In genomic region chr14:105019861-105020814, GRCh38 we compare ENCODE assay signal across 2 cellular contexts.
TF ChIP-seq lines count a peak whose summit lies in the region.

No MANE protein-coding gene starts in this region.

TF ChIP-seq in K562, 482 proteins besides CTCF, POLR2A, EP300 and RAD21 (continued from another document and continues in another):
- TF ChIP-seq, protein P1, sequence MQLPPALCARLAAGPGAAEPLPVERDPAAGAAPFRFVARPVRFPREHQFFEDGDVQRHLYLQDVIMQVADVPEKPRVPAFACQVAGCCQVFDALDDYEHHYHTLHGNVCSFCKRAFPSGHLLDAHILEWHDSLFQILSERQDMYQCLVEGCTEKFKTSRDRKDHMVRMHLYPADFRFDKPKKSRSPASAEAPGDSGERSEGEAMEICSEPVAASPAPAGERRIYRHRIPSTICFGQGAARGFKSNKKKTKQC (CRISPR knock-in tag; IDR thresholded peaks at IDR 0.05): no peak
- TF ChIP-seq MLLT1 (IDR thresholded peaks at IDR 0.05) (no peak), ETV5 (CRISPR knock-in tag; IDR thresholded peaks at IDR 0.05; ENCODE audit: low read depth) (no peak), SPI1 (IDR thresholded peaks at IDR 0.05; ENCODE audit: borderline replicate concordance, low read depth, low read length) (no peak), NELFE (IDR thresholded peaks at IDR 0.05; ENCODE audit: insufficient read depth, insufficient read length) (no peak), KAT7 (CRISPR knock-in tag; IDR thresholded peaks at IDR 0.05; ENCODE audit: borderline replicate concordance) (peak; percentile 67; the same call in 1 of the 2 replicates), NCOR1 (IDR thresholded peaks at IDR 0.05) (no peak), HNRNPLL (IDR thresholded peaks at IDR 0.05; ENCODE audit: low read depth, low read length, poor library complexity, severe bottlenecking) (peak; percentile 76), ZNF217 (CRISPR knock-in tag; IDR thresholded peaks at IDR 0.05) (no peak), SREBF2 (CRISPR knock-in tag; IDR thresholded peaks at IDR 0.05) (no peak), SAFB (IDR thresholded peaks at IDR 0.05; ENCODE audit: borderline replicate concordance, low read depth, low read length) (peak; percentile 78), NR2C2 (CRISPR knock-in tag; IDR thresholded peaks at IDR 0.05) (no peak), NR2C2 (tag; IDR thresholded peaks at IDR 0.05) (peak; percentile 12), SAP30 (IDR thresholded peaks at IDR 0.05; ENCODE audit: borderline replicate concordance, insufficient read depth, low read depth, low read length, poor library complexity, severe bottlenecking) (peak; percentile 24), CAMTA2 (CRISPR knock-in tag; conservative IDR thresholded peaks at IDR 0.05) (no peak), ZZZ3 (IDR thresholded peaks at IDR 0.05) (no peak), NUFIP1 (IDR thresholded peaks at IDR 0.05; ENCODE audit: partially characterized antibody) (no peak), XRCC4 (IDR thresholded peaks at IDR 0.05; ENCODE audit: extremely low read depth, insufficient read depth, insufficient read length) (no peak), HDAC1 (IDR thresholded peaks at IDR 0.05) (peak in 1 of 2 experiments; percentile 24; a peak in 1 of 4 replicates), TBL1XR1 (IDR thresholded peaks at IDR 0.05; ENCODE audit: low read length in 2 of 2) (no peak), L3MBTL2 (IDR thresholded peaks at IDR 0.05) (peak; percentile 42; the same call in 1 of the 2 replicates), ZFP30 (CRISPR knock-in tag; IDR thresholded peaks at IDR 0.05; ENCODE audit: borderline replicate concordance) (no peak), ZNF282 (CRISPR knock-in tag; IDR thresholded peaks at IDR 0.05) (no peak), CREB1 (IDR thresholded peaks at IDR 0.05) (no peak), CREB1 (CRISPR knock-in tag; IDR thresholded peaks at IDR 0.05) (no peak), TEAD2 (tag; IDR thresholded peaks at IDR 0.05) (no peak), NFIC (IDR thresholded peaks at IDR 0.05) (no peak), ATF4 (CRISPR knock-in tag; IDR thresholded peaks at IDR 0.05) (no peak), KLF10 (CRISPR knock-in tag; IDR thresholded peaks at IDR 0.05) (no peak), ZNF79 (CRISPR knock-in tag; IDR thresholded peaks at IDR 0.05; ENCODE audit: low read depth) (no peak), IRF2 (CRISPR knock-in tag; IDR thresholded peaks at IDR 0.05) (no peak), SUPT5H (IDR thresholded peaks at IDR 0.05) (no peak), ZFX (CRISPR knock-in tag; IDR thresholded peaks at IDR 0.05) (peak; percentile 65), ZNF212 (CRISPR knock-in tag; IDR thresholded peaks at IDR 0.05) (no peak), PHB (CRISPR knock-in tag; IDR thresholded peaks at IDR 0.05) (no peak), SIX5 (IDR thresholded peaks at IDR 0.05; ENCODE audit: borderline replicate concordance in 1 of 2, insufficient read depth in 1 of 2, low read depth in 1 of 2, low read length in 2 of 2) (no peak)

TF ChIP-seq in HepG2, 621 proteins besides CTCF, POLR2A, EP300 and RAD21 (continued from another document and continues in another):
- TF ChIP-seq ZHX2 (IDR thresholded peaks at IDR 0.05; ENCODE audit: low read depth): no peak
- TF ChIP-seq ZHX2 (CRISPR knock-in tag; IDR thresholded peaks at IDR 0.05; ENCODE audit: borderline replicate concordance): no peak
- TF ChIP-seq, protein P2, sequence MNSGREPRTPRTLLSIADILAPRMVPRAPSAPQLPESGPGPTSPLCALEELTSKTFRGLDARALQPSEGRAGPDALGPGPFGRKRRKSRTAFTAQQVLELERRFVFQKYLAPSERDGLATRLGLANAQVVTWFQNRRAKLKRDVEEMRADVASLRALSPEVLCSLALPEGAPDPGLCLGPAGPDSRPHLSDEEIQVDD (CRISPR knock-in tag; IDR thresholded peaks at IDR 0.05; ENCODE audit: borderline replicate concordance): 0 out of 2 replicates have a peak, but pooled peaks have one; percentile 18
- peak; percentile 80 for TF ChIP-seq HNRNPLL (IDR thresholded peaks at IDR 0.05; ENCODE audit: low read depth, low read length, poor library complexity, severe bottlenecking)
- TF ChIP-seq CCDC6 (CRISPR knock-in tag; IDR thresholded peaks at IDR 0.05): no peak
- peak; percentile 56 for TF ChIP-seq ZFX (CRISPR knock-in tag; IDR thresholded peaks at IDR 0.05; ENCODE audit: low read depth)
- no peak; the same call in 1 of the 2 replicates for TF ChIP-seq CBFB (CRISPR knock-in tag; IDR thresholded peaks at IDR 0.05)
- TF ChIP-seq ZNF235 (CRISPR knock-in tag; IDR thresholded peaks at IDR 0.05; ENCODE audit: borderline replicate concordance): no peak; the same call in 1 of the 2 replicates
- 0 out of 2 replicates have a peak, but pooled peaks have one; percentile 22 for TF ChIP-seq KDM5B (CRISPR knock-in tag; IDR thresholded peaks at IDR 0.05; ENCODE audit: borderline replicate concordance)
- no peak for TF ChIP-seq EHMT2 (IDR thresholded peaks at IDR 0.05; ENCODE audit: borderline replicate concordance, low read depth, low read length)
- peak; percentile 47; the same call in 1 of the 2 replicates for TF ChIP-seq KLF12 (CRISPR knock-in tag; IDR thresholded peaks at IDR 0.05; ENCODE audit: borderline replicate concordance)
- TF ChIP-seq TARDBP (CRISPR knock-in tag; IDR thresholded peaks at IDR 0.05): no peak
- no peak for TF ChIP-seq ZNF230 (CRISPR knock-in tag; IDR thresholded peaks at IDR 0.05)
- no peak for TF ChIP-seq STAG1 (CRISPR knock-in tag; IDR thresholded peaks at IDR 0.05)
- TF ChIP-seq SRF (IDR thresholded peaks at IDR 0.05; ENCODE audit: low read depth, low read length): no peak
- peak; percentile 91 for TF ChIP-seq HMGXB3 (CRISPR knock-in tag; IDR thresholded peaks at IDR 0.05; ENCODE audit: borderline replicate concordance)
- TF ChIP-seq, protein P3, sequence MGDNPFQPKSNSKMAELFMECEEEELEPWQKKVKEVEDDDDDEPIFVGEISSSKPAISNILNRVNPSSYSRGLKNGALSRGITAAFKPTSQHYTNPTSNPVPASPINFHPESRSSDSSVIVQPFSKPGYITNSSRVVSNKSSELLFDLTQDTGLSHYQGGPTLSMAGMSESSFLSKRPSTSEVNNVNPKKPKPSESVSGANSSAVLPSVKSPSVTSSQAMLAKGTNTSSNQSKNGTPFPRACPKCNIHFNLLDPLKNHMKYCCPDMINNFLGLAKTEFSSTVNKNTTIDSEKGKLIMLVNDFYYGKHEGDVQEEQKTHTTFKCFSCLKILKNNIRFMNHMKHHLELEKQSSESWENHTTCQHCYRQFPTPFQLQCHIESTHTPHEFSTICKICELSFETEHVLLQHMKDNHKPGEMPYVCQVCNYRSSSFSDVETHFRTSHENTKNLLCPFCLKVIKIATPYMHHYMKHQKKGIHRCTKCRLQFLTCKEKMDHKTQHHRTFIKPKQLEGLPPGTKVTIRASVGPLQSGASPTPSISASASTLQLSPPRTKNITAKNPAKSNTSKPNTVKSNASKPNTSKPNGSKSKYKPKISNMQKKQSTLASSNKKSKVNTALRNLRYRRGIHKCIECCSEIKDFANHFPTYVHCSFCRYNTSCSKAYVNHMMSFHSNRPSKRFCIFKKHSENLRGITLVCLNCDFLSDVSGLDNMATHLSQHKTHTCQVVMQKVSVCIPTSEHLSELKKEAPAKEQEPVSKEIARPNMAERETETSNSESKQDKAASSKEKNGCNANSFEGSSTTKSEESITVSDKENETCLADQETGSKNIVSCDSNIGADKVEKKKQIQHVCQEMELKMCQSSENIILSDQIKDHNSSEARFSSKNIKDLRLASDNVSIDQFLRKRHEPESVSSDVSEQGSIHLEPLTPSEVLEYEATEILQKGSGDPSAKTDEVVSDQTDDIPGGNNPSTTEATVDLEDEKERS (CRISPR knock-in tag; IDR thresholded peaks at IDR 0.05): peak; percentile 35; the same call in 1 of the 2 replicates
- TF ChIP-seq CHCHD3 (CRISPR knock-in tag; IDR thresholded peaks at IDR 0.05): no peak
- no peak for TF ChIP-seq ZNF124 (CRISPR knock-in tag; IDR thresholded peaks at IDR 0.05)
- TF ChIP-seq MTA1 (CRISPR knock-in tag; IDR thresholded peaks at IDR 0.05; ENCODE audit: borderline replicate concordance): no peak
- TF ChIP-seq, protein P4, sequence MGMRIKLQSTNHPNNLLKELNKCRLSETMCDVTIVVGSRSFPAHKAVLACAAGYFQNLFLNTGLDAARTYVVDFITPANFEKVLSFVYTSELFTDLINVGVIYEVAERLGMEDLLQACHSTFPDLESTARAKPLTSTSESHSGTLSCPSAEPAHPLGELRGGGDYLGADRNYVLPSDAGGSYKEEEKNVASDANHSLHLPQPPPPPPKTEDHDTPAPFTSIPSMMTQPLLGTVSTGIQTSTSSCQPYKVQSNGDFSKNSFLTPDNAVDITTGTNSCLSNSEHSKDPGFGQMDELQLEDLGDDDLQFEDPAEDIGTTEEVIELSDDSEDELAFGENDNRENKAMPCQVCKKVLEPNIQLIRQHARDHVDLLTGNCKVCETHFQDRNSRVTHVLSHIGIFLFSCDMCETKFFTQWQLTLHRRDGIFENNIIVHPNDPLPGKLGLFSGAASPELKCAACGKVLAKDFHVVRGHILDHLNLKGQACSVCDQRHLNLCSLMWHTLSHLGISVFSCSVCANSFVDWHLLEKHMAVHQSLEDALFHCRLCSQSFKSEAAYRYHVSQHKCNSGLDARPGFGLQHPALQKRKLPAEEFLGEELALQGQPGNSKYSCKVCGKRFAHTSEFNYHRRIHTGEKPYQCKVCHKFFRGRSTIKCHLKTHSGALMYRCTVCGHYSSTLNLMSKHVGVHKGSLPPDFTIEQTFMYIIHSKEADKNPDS (CRISPR knock-in tag; IDR thresholded peaks at IDR 0.05): no peak
- no peak for TF ChIP-seq ZNF841 (CRISPR knock-in tag; IDR thresholded peaks at IDR 0.05; ENCODE audit: borderline replicate concordance)
- TF ChIP-seq ARNTL (CRISPR knock-in tag; IDR thresholded peaks at IDR 0.05): no peak
- TF ChIP-seq ZFY (CRISPR knock-in tag; IDR thresholded peaks at IDR 0.05): peak; percentile 75; the same call in 1 of the 2 replicates
- no peak for TF ChIP-seq U2AF1 (optimal IDR thresholded peaks at IDR 0.05; ENCODE audit: low read depth, low read length)
- TF ChIP-seq RBAK (CRISPR knock-in tag; IDR thresholded peaks at IDR 0.05): no peak
- no peak for TF ChIP-seq ATF5 (CRISPR knock-in tag; IDR thresholded peaks at IDR 0.05; ENCODE audit: low read depth)
- TF ChIP-seq TCF12 (IDR thresholded peaks at IDR 0.05): no peak
- no peak for TF ChIP-seq TCF12 (CRISPR knock-in tag; IDR thresholded peaks at IDR 0.05)
- no peak for TF ChIP-seq RARA (CRISPR knock-in tag; IDR thresholded peaks at IDR 0.05)
- TF ChIP-seq JUN (CRISPR knock-in tag; IDR thresholded peaks at IDR 0.05): no peak
